Comparison of ENCODE assay signal across 22 cellular contexts in genomic region chr4:3713346-3713745, GRCh38. TPM values are rescaled to one million over a fixed set of nuclear protein-coding genes. Genes with fewer than 3 reads are reported as not detected.
DNase-seq lines count a peak whose midpoint lies in the region; ATAC-seq, FAIRE-seq and TF ChIP-seq lines count a peak whose summit lies in the region.
"Had no signal": no experiment of that assay in that cellular context is flagged by ENCODE, and none has a peak within 500 bp of the region (broad histone marks: within the 10 kb centered on the region; RNA-seq: fewer than 3 reads in every experiment).

No MANE protein-coding gene starts in this region.

- CTCF ChIA-PET in H1 (lab: Charles Lee; ENCODE audit: partially characterized antibody): interaction anchor here (0.6 to 1.4 kb wide), 5 partner anchors 11 to 182 kb away, joined by 3 to 4 read pairs (median 3); no protein-coding TSS in a partner anchor

- WGBS in H1 (ENCODE audit: extremely low coverage in 1 of 2, insufficient coverage in 1 of 2, insufficient read length in 1 of 2, insufficient replicate concordance in 2 of 2, low coverage in 1 of 2, low lambda C conversion rate in 2 of 2, missing lambda C conversion rate in 1 of 2), 2 experiments: 84% methylated on average over 7 of the region's 7 CpGs; no CpG with 5 or more reads in 1 of the 2 experiments
- no CpG with 5 or more reads among the region's 7 CpGs for WGBS in neuronal stem cell (ENCODE audit: extremely low coverage in 2 of 2, insufficient read length in 2 of 2, insufficient replicate concordance in 1 of 2), 2 donors

- H2BK20ac ChIP-seq in H1 (ENCODE audit: low read length): no peak overlapping the region

- TF ChIP-seq CTCF in CD14-positive monocyte (IDR thresholded peaks at IDR 0.05): no peak
- TF ChIP-seq CTCF in H1 (IDR thresholded peaks at IDR 0.05; ENCODE audit: control extremely low read depth in 1 of 3, insufficient read depth in 1 of 3, low read depth in 1 of 3, low read length in 3 of 3): no peak
- no peak for TF ChIP-seq CTCF in lower lobe of right lung (IDR thresholded peaks at IDR 0.05)

- H3K4me3 ChIP-seq in H1 (ENCODE audit: extremely low read depth in 1 of 4, insufficient read depth in 2 of 4, low read depth in 3 of 4, low read length in 4 of 4) (no peak overlapping the region), lower lobe of right lung (no peak overlapping the region), neuronal stem cell (ENCODE audit: low read length in 2 of 2) (no peak overlapping the region)
- H3K4me3 ChIP-seq: GM12878, GM23338, HAP-1 had no signal

- H3K27ac ChIP-seq in H1 (ENCODE audit: low read depth, low read length) (no peak overlapping the region), lower lobe of right lung (no peak overlapping the region), neuronal stem cell (replicated peaks; ENCODE audit: low read length) (no peak overlapping the region)

- no peak for TF ChIP-seq POLR2A in H1 (IDR thresholded peaks at IDR 0.05; ENCODE audit: control extremely low read depth in 1 of 2, low read depth in 2 of 2, low read length in 2 of 2)

- H3K14ac ChIP-seq in H1 (ENCODE audit: insufficient read length) (no peak overlapping the region), neuronal stem cell (ENCODE audit: low read length) (no peak overlapping the region)

- H2BK15ac ChIP-seq in H1 (ENCODE audit: low read length) (peak overlapping the region; percentile 81; the same call in 1 of the 2 replicates), neuronal stem cell (ENCODE audit: low read length) (peak overlapping the region; percentile 91)

- H3K4ac ChIP-seq in H1 (replicated peaks; ENCODE audit: insufficient read length, low read depth, low read length) (no peak overlapping the region), neuronal stem cell (ENCODE audit: low read length) (no peak overlapping the region)

- H3K23ac ChIP-seq in H1 (ENCODE audit: insufficient read length) (no peak overlapping the region), neuronal stem cell (ENCODE audit: low read depth, low read length, poor library complexity) (no peak overlapping the region)

- no peaks in the 10 kb centered on the region for H3K36me3 Mint-ChIP-seq in CD14-positive monocyte
- H3K36me3 Mint-ChIP-seq: CD4-positive, CD25-positive, alpha-beta regulatory T cell; CD8-positive, alpha-beta T cell had no signal

- H2AFZ ChIP-seq in H1 (ENCODE audit: low read length) (no peak overlapping the region), neuronal stem cell (ENCODE audit: low read length) (no peak overlapping the region)
- H2AFZ ChIP-seq: GM23338 had no signal

- no peak overlapping the region for H3K56ac ChIP-seq in H1 (replicated peaks; ENCODE audit: insufficient read length, low read depth, low read length)

- peaks cover under 1% of the 10 kb centered on the region for H3K4me1 Mint-ChIP-seq in CD14-positive monocyte
- H3K4me1 Mint-ChIP-seq: CD4-positive, CD25-positive, alpha-beta regulatory T cell; GM23338 had no signal

- DNase-seq in CD14-positive monocyte (ENCODE audit: low spot score) (peak; percentile 28), H1 (ENCODE audit: low read depth in 1 of 2, low spot score in 2 of 2) (no peak), lower lobe of right lung (peak; percentile 13), neuronal stem cell (ENCODE audit: low spot score) (no peak), NCI-H82 (lab: John Stamatoyannopoulos, UW) (no peak)
- no peak for DNase-seq in activated naive CD4-positive, alpha-beta T cell treated with anti-CD3 and anti-CD28 coated beads, Interleukin-2, amount 50 U/mL, for 16 hours
- DNase-seq: C1 segment of cervical spinal cord; Caco-2; CD4-positive, CD25-positive, alpha-beta regulatory T cell; DMS153; DMS79; EL; GDM1; HFFc6 had no signal

- no peaks in the 10 kb centered on the region for H3K79me2 ChIP-seq in H1 (ENCODE audit: control insufficient read depth in 1 of 2, insufficient read depth in 2 of 2, low read length in 2 of 2)

- no peak overlapping the region for H3K27ac Mint-ChIP-seq in CD14-positive monocyte
- H3K27ac Mint-ChIP-seq: CD4-positive, CD25-positive, alpha-beta regulatory T cell; CD8-positive, alpha-beta T cell; GM23338; HFFc6 had no signal

- peaks cover 0 to 9% of the 10 kb centered on the region in 2 experiments for H4K20me1 ChIP-seq in H1 (replicated peaks in 1 of 2; ENCODE audit: control insufficient read depth in 1 of 2, insufficient read depth in 2 of 2, low read length in 2 of 2)

- no peak for TF ChIP-seq EP300 in H1 (IDR thresholded peaks at IDR 0.05; ENCODE audit: borderline replicate concordance in 1 of 2, low read depth in 2 of 2, low read length in 2 of 2)

- H3K9me3 ChIP-seq in H1 (ENCODE audit: insufficient read depth in 2 of 2, low read depth in 1 of 2, low read length in 1 of 2) (peaks cover 2 to 3% of the 10 kb centered on the region in 2 experiments; a peak in 2 of 4 replicates), lower lobe of right lung (no peaks in the 10 kb centered on the region), neuronal stem cell (replicated peaks in 1 of 2; ENCODE audit: control insufficient read depth in 2 of 2, insufficient read depth in 1 of 2, low read depth in 1 of 2, low read length in 2 of 2) (peaks cover 0 to 8% of the 10 kb centered on the region in 2 donors)
- H3K9me3 ChIP-seq: HAP-1 had no signal

- POLR2A ChIA-PET in H1 (lab: Charles Lee; ENCODE audit: partially characterized antibody): interaction anchor here (1.3 kb wide), 1 partner anchor 12 kb away, joined by 4 read pairs; no protein-coding TSS in a partner anchor

- no peak for FAIRE-seq in H1 (lab: Jason Lieb, UNC)
- FAIRE-seq: GM12878, GM19239, H54 had no signal

- H3K4me2 ChIP-seq in H1 (ENCODE audit: insufficient read depth in 1 of 2, low read depth in 2 of 2, low read length in 2 of 2) (no peak overlapping the region), neuronal stem cell (ENCODE audit: insufficient read depth, low read length, poor library complexity, severe bottlenecking) (no peak overlapping the region)
- H3K4me2 ChIP-seq: GM23338 had no signal

- TF ChIP-seq RAD21 in H1 (IDR thresholded peaks at IDR 0.05 in 1 of 2, conservative IDR thresholded peaks at IDR 0.05 in 1 of 2; ENCODE audit: low read depth in 2 of 2, low read length in 2 of 2): no peak

- H3K4me3 Mint-ChIP-seq in CD14-positive monocyte: no peak overlapping the region
- H3K4me3 Mint-ChIP-seq: CD4-positive, CD25-positive, alpha-beta regulatory T cell; CD8-positive, alpha-beta T cell; GM23338; HFFc6 had no signal

- no peaks in the 10 kb centered on the region; a peak in 1 of 7 replicates for H3K27me3 ChIP-seq in H1 (replicated peaks in 1 of 4; ENCODE audit: control insufficient read depth in 3 of 4, extremely low read depth in 1 of 4, insufficient read depth in 3 of 4, low read length in 3 of 4)
- H3K27me3 ChIP-seq in lower lobe of right lung (ENCODE audit: low read depth): peaks cover 14% of the 10 kb centered on the region
- H3K27me3 ChIP-seq in neuronal stem cell (ENCODE audit: control insufficient read depth in 3 of 3, insufficient read depth in 3 of 3, low read depth in 1 of 3, low read length in 3 of 3): peaks cover 0 to 10% (median 5%) of the 10 kb centered on the region in 3 experiments

- no peaks in the 10 kb centered on the region for H3K79me1 ChIP-seq in H1 (ENCODE audit: low read depth, low read length)
- H3K79me1 ChIP-seq in neuronal stem cell (ENCODE audit: low read depth, low read length): peaks cover 2% of the 10 kb centered on the region

- no peaks in the 10 kb centered on the region for H3K4me1 ChIP-seq in H1 (replicated peaks in 1 of 4; ENCODE audit: control insufficient read depth in 3 of 4, insufficient read depth in 4 of 4, low read length in 3 of 4)
- no peaks in the 10 kb centered on the region for H3K4me1 ChIP-seq in lower lobe of right lung
- H3K4me1 ChIP-seq in neuronal stem cell (ENCODE audit: control insufficient read depth in 2 of 2, insufficient read depth in 1 of 2, low read depth in 1 of 2, low read length in 2 of 2): peaks cover 14 to 19% of the 10 kb centered on the region in 2 donors
- H3K4me1 ChIP-seq: Caco-2, HAP-1 had no signal

- H3K9ac ChIP-seq in H1 (replicated peaks in 1 of 4; ENCODE audit: extremely low read depth in 1 of 4, low read depth in 3 of 4, low read length in 3 of 4) (no peak overlapping the region), neuronal stem cell (ENCODE audit: low read depth, low read length, poor library complexity) (no peak overlapping the region)

- H2AK5ac ChIP-seq in H1 (ENCODE audit: low read depth, low read length) (no peak overlapping the region), neuronal stem cell (ENCODE audit: low read depth, low read length) (peak overlapping the region; percentile 12)

- H3K36me3 ChIP-seq in H1 (ENCODE audit: control insufficient read depth in 2 of 4, insufficient read depth in 4 of 4, low read length in 3 of 4) (no peaks in the 10 kb centered on the region; a peak in 2 of 8 replicates), lower lobe of right lung (no peaks in the 10 kb centered on the region), neuronal stem cell (replicated peaks in 1 of 2; ENCODE audit: control insufficient read depth in 2 of 2, insufficient read depth in 2 of 2, low read length in 2 of 2) (peaks cover 0 to 3% of the 10 kb centered on the region in 2 donors)
- H3K36me3 ChIP-seq: HAP-1 had no signal

- ATAC-seq in lower lobe of right lung (no peak), GM21576 (IDR thresholded peaks at IDR 0.05; ENCODE audit: unreplicated experiment) (no peak), HG03280 (IDR thresholded peaks at IDR 0.05; ENCODE audit: unreplicated experiment) (no peak)
- ATAC-seq: CD8-positive, alpha-beta T cell; GM12878; GM23338 had no signal

- peaks cover 3 to 9% (median 8%) of the 10 kb centered on the region in 3 donors for H3K27me3 Mint-ChIP-seq in CD14-positive monocyte (ENCODE audit: low read depth in 3 of 3)
- H3K27me3 Mint-ChIP-seq: CD4-positive, CD25-positive, alpha-beta regulatory T cell had no signal

- peaks cover 9% of the 10 kb centered on the region; the same call in 1 of the 2 replicates for H3K23me2 ChIP-seq in H1 (ENCODE audit: low read depth, low read length)

- H3K18ac ChIP-seq in H1 (ENCODE audit: extremely low read depth, low read length) (no peak overlapping the region), neuronal stem cell (ENCODE audit: low read length) (peak overlapping the region; percentile 78)

- no peak overlapping the region for H4K5ac ChIP-seq in H1 (ENCODE audit: insufficient read length, low read depth, low read length)

- no peak overlapping the region for H2BK120ac ChIP-seq in H1 (replicated peaks; ENCODE audit: low read depth, low read length)
- H2BK120ac ChIP-seq in neuronal stem cell (ENCODE audit: low read depth, low read length): no peak overlapping the region

- H4K91ac ChIP-seq in H1 (replicated peaks; ENCODE audit: insufficient read length, low read length) (no peak overlapping the region), neuronal stem cell (ENCODE audit: low read depth, low read length, poor library complexity) (no peak overlapping the region)

- intact Hi-C loops in CD14-positive monocyte (cut with micrococcal nuclease) (no loop called here), lower lobe of right lung (cut with DNase I) (no loop called here)

- H2BK12ac ChIP-seq in H1 (ENCODE audit: low read depth, low read length): no peak overlapping the region
- peak overlapping the region; percentile 65 for H2BK12ac ChIP-seq in neuronal stem cell (ENCODE audit: low read length)

- H2BK5ac ChIP-seq in H1 (ENCODE audit: low read depth, low read length): no peak overlapping the region
- H2BK5ac ChIP-seq in neuronal stem cell (ENCODE audit: low read length): no peak overlapping the region

- peaks cover 0 to 6% (median 5%) of the 10 kb centered on the region in 7 donors for H3K9me3 Mint-ChIP-seq in CD14-positive monocyte
- H3K9me3 Mint-ChIP-seq: CD8-positive, alpha-beta T cell; GM23338 had no signal

- H4K8ac ChIP-seq in H1 (ENCODE audit: extremely low read depth, insufficient read depth, low read length) (no peak overlapping the region), neuronal stem cell (ENCODE audit: low read depth, low read length) (no peak overlapping the region)

RNA-seq across cellular contexts. Expression of gene ADRA2C, which starts 52.8 kb away (rescaled TPM):
- polyA plus RNA-seq in CD14-positive monocyte (not detected), H1 (2011; rRNA removed) (14.6 and 27.3 TPM in 2 replicates)
- 13.8 and 14.8 TPM in 2 replicates for total RNA-seq in H1 (2021; fragmentation: NEBNext Ultra II Directional; extraction: Animal tissue kit (Norgen Biotek cat#: 25700))
- polyA plus RNA-seq in H1 (2011; cell fraction: cytosol; rRNA removed): 15.1 TPM
- polyA plus RNA-seq in H1 (2011; cell fraction: nucleus; rRNA removed): 35.4 TPM
- polyA plus RNA-seq in H1 (2012, experiment 1 of 2): 4.8 to 12.3 TPM (median 11.4 TPM) in 4 replicates
- 5.9 TPM for polyA plus RNA-seq in H1 (2012, experiment 2 of 2)
- 9.6 TPM for polyA plus RNA-seq in H1 (2013, experiment 1 of 2)
- 8.5 TPM for polyA plus RNA-seq in H1 (2013, experiment 2 of 2)
- 10.0 and 12.3 TPM in 2 replicates for polyA minus RNA-seq in H1 (2011; rRNA and poly(A)+ RNA removed)
- 11.6 TPM for polyA minus RNA-seq in H1 (2011; cell fraction: cytosol; rRNA and poly(A)+ RNA removed)
- 16.3 TPM for polyA minus RNA-seq in H1 (2011; cell fraction: nucleus; rRNA and poly(A)+ RNA removed)
- 2.5 TPM for total RNA-seq in lower lobe of right lung
- 7.7 TPM for polyA plus RNA-seq in neuronal stem cell (2013, experiment 1 of 2)
- 7.2 TPM for polyA plus RNA-seq in neuronal stem cell (2013, experiment 2 of 2)
- total RNA-seq: CD4-positive, CD25-positive, alpha-beta regulatory T cell; CD8-positive, alpha-beta T cell had no signal
- polyA plus RNA-seq: CD4-positive, CD25-positive, alpha-beta regulatory T cell; GM12878 had no signal

Comparison
In these comparisons a context has a peak if more than half of its experiments do, and no peak if none do; other contexts are left out.
1. DNase-seq: peak in CD14-positive monocyte (single experiment) and lower lobe of right lung (single experiment); none in H1 (0 of 2), neuronal stem cell (single experiment), NCI-H82 (single experiment) and activated naive CD4-positive, alpha-beta T cell treated with anti-CD3 and anti-CD28 coated beads, Interleukin-2, amount 50 U/mL, for 16 hours (single experiment).